Comparison of ENCODE assay signal across 24 cellular contexts in the genomic region with DNA sequence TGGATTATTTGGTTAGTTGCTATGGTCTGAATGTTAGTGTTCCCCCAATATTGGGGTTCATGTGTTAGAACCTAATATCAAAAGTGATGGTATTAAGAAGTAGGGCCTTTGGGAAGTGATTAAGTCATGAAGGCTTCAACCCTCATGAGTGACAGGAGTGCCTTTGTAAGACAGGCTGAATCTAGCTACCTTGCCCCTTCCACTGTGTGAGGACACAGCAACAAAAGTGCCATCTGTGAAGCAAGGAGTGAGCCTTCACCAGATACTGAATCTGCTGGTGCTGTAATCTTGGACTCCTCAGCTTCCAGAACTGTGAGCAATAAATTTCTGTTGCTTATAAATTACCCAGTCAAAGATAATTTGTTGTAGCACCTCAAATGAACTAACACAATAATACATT. TPM values are rescaled to one million over a fixed set of nuclear protein-coding genes. Genes with fewer than 3 reads are reported as not detected.
DNase-seq lines count a peak whose midpoint lies in the region; ATAC-seq and TF ChIP-seq lines count a peak whose summit lies in the region.
"Had no signal": no experiment of that assay in that cellular context is flagged by ENCODE, and none has a peak within 500 bp of the region (broad histone marks: within the 10 kb centered on the region; RNA-seq: fewer than 3 reads in every experiment).

No MANE protein-coding gene starts in this region.

- no peaks in the 10 kb centered on the region for H3K27me3 ChIP-seq in DND-41 (ENCODE audit: insufficient read depth, low read length, poor library complexity)

- ATAC-seq in DND-41 (ENCODE audit: insufficient read depth, low read depth) (no peak), GM19455 (IDR thresholded peaks at IDR 0.05; ENCODE audit: unreplicated experiment) (no peak)
- ATAC-seq in activated T-helper 17 cell treated with anti-CD3 and anti-CD28 coated beads, Interleukin-2, amount 50 U/mL, for 72 hours (replicated peaks), result no peak
- ATAC-seq in stimulated activated effector memory CD8-positive, alpha-beta T cell treated with anti-CD3 and anti-CD28 coated beads, Interleukin-12 subunit alpha, Interleukin-12 subunit beta, amount 100 ng/mL, for 72 hours, result no peak
- ATAC-seq: heart right ventricle, mucosa of descending colon, right cardiac atrium, T-helper 17 cell had no signal

- H3K9me3 ChIP-seq in DND-41 (ENCODE audit: insufficient read depth, low read length, severe bottlenecking), result peaks cover 9% of the 10 kb centered on the region

- H3K9ac ChIP-seq in DND-41 (ENCODE audit: low read depth, low read length), result no peak overlapping the region
- H3K9ac ChIP-seq: KMS-11, neural progenitor cell, parathyroid adenoma had no signal

- no peak overlapping the region for H3K27ac ChIP-seq in DND-41 (ENCODE audit: low read length)
- H3K27ac ChIP-seq: esophagus muscularis mucosa, heart right ventricle, KMS-11, neural progenitor cell, parathyroid adenoma had no signal

- peaks cover 16% of the 10 kb centered on the region for H3K36me3 ChIP-seq in DND-41 (ENCODE audit: insufficient read depth, low read length)
- H3K36me3 ChIP-seq: esophagus muscularis mucosa, heart right ventricle, neural progenitor cell had no signal

- intact Hi-C loops in activated naive CD4-positive, alpha-beta T cell treated with anti-CD3 and anti-CD28 coated beads for 36 hours (cut with micrococcal nuclease), result loop anchor here (10.0 kb wide), 1 partner anchor 1497 kb away; a partner anchor contains a TSS

- H3K4me3 Mint-ChIP-seq in activated naive CD4-positive, alpha-beta T cell treated with anti-CD3 and anti-CD28 coated beads for 36 hours, result peak overlapping the region; percentile 90
- H3K4me3 Mint-ChIP-seq in activated T-helper 17 cell treated with anti-CD3 and anti-CD28 coated beads, Interleukin-2, amount 50 U/mL, for 72 hours, result peak overlapping the region; percentile 96
- H3K4me3 Mint-ChIP-seq in stimulated activated effector memory CD8-positive, alpha-beta T cell treated with anti-CD3 and anti-CD28 coated beads, Interleukin-12 subunit alpha, Interleukin-12 subunit beta, amount 100 ng/mL, for 72 hours, result peak overlapping the region; percentile 97
- H3K4me3 Mint-ChIP-seq: endodermal cell, neural progenitor cell had no signal

- H3K4me3 ChIP-seq in DND-41 (ENCODE audit: low read depth in 1 of 2, low read length in 2 of 2), result no peak overlapping the region
- H3K4me3 ChIP-seq in foreskin fibroblast (ENCODE audit: low read depth in 1 of 2, low read length in 2 of 2), result no peak overlapping the region
- H3K4me3 ChIP-seq: esophagus muscularis mucosa, heart right ventricle, lung, mucosa of descending colon, neural progenitor cell had no signal

- DNase-seq in activated naive CD4-positive, alpha-beta T cell treated with anti-CD3 and anti-CD28 coated beads for 36 hours, result peak; percentile 17
- DNase-seq in activated naive CD4-positive, alpha-beta T cell treated with anti-CD3 and anti-CD28 coated beads, Interleukin-2, amount 50 U/mL, for 16 hours, result no peak
- DNase-seq in DND-41 (no peak), foreskin fibroblast (no peak), hepatic stellate cell (ENCODE audit: low spot score) (no peak)
- DNase-seq in stimulated activated effector memory CD8-positive, alpha-beta T cell treated with anti-CD3 and anti-CD28 coated beads, Interleukin-12 subunit alpha, Interleukin-12 subunit beta, amount 100 ng/mL, for 72 hours (ENCODE audit: low spot score in 2 of 2), result no peak
- DNase-seq: activated CD8-positive, alpha-beta memory T cell treated with anti-CD3 and anti-CD28 coated beads, Interleukin-2, amount 50 U/mL, for 48 hours; activated naive CD4-positive, alpha-beta T cell treated with Interleukin-2 at 50 U/mL for 16 hours; C1 segment of cervical spinal cord; cortex of kidney; endodermal cell; foreskin melanocyte; heart right ventricle; mucosa of descending colon; OCI-M1; right cardiac atrium; T-helper 17 cell had no signal

- TF ChIP-seq CTCF in DND-41 (IDR thresholded peaks at IDR 0.05; ENCODE audit: borderline replicate concordance, extremely low read depth, low read length, poor library complexity, severe bottlenecking) (no peak), foreskin fibroblast (IDR thresholded peaks at IDR 0.05; ENCODE audit: low read depth, low read length) (no peak)

- H2AFZ ChIP-seq in DND-41 (ENCODE audit: low read depth, low read length), result no peak overlapping the region
- H2AFZ ChIP-seq: neural progenitor cell, parathyroid adenoma had no signal

- peaks cover 36% of the 10 kb centered on the region for H3K4me1 ChIP-seq in DND-41 (ENCODE audit: insufficient read depth, low read length)
- H3K4me1 ChIP-seq: parathyroid adenoma had no signal

- H3K27ac Mint-ChIP-seq in activated naive CD4-positive, alpha-beta T cell treated with anti-CD3 and anti-CD28 coated beads for 36 hours, result peak overlapping the region; percentile 92
- peak overlapping the region; percentile 99 for H3K27ac Mint-ChIP-seq in activated T-helper 17 cell treated with anti-CD3 and anti-CD28 coated beads, Interleukin-2, amount 50 U/mL, for 72 hours
- H3K27ac Mint-ChIP-seq in stimulated activated effector memory CD8-positive, alpha-beta T cell treated with anti-CD3 and anti-CD28 coated beads, Interleukin-12 subunit alpha, Interleukin-12 subunit beta, amount 100 ng/mL, for 72 hours, result peak overlapping the region; percentile 98
- H3K27ac Mint-ChIP-seq: endodermal cell, neural progenitor cell had no signal

- CTCF ChIA-PET in activated naive CD4-positive, alpha-beta T cell treated with anti-CD3 and anti-CD28 coated beads for 36 hours (lab: Charles Lee), result no interaction called here

- 0 out of 2 replicates have a peak overlapping the region, but pooled peaks have one; percentile 90 for H3K4me2 ChIP-seq in DND-41 (ENCODE audit: insufficient read depth, low read length)
- H3K4me2 ChIP-seq: KMS-11, neural progenitor cell had no signal

- no peaks in the 10 kb centered on the region for H3K27me3 Mint-ChIP-seq in activated naive CD4-positive, alpha-beta T cell treated with anti-CD3 and anti-CD28 coated beads for 36 hours (ENCODE audit: low read depth)
- H3K27me3 Mint-ChIP-seq in activated T-helper 17 cell treated with anti-CD3 and anti-CD28 coated beads, Interleukin-2, amount 50 U/mL, for 72 hours, result no peaks in the 10 kb centered on the region
- H3K27me3 Mint-ChIP-seq: T-helper 17 cell had no signal

- peaks cover 46% of the 10 kb centered on the region for H3K4me1 Mint-ChIP-seq in activated naive CD4-positive, alpha-beta T cell treated with anti-CD3 and anti-CD28 coated beads for 36 hours (ENCODE audit: low read depth)
- peaks cover 18% of the 10 kb centered on the region for H3K4me1 Mint-ChIP-seq in activated T-helper 17 cell treated with anti-CD3 and anti-CD28 coated beads, Interleukin-2, amount 50 U/mL, for 72 hours
- peaks cover 37% of the 10 kb centered on the region for H3K4me1 Mint-ChIP-seq in stimulated activated effector memory CD8-positive, alpha-beta T cell treated with anti-CD3 and anti-CD28 coated beads, Interleukin-12 subunit alpha, Interleukin-12 subunit beta, amount 100 ng/mL, for 72 hours

- H3K79me2 ChIP-seq in DND-41 (ENCODE audit: insufficient read depth, low read length), result peaks cover 54% of the 10 kb centered on the region
- H3K79me2 ChIP-seq: parathyroid adenoma had no signal

- peaks cover 8% of the 10 kb centered on the region for H3K9me3 Mint-ChIP-seq in activated naive CD4-positive, alpha-beta T cell treated with anti-CD3 and anti-CD28 coated beads for 36 hours
- peaks cover 5% of the 10 kb centered on the region for H3K9me3 Mint-ChIP-seq in activated T-helper 17 cell treated with anti-CD3 and anti-CD28 coated beads, Interleukin-2, amount 50 U/mL, for 72 hours
- peaks cover 4% of the 10 kb centered on the region for H3K9me3 Mint-ChIP-seq in stimulated activated effector memory CD8-positive, alpha-beta T cell treated with anti-CD3 and anti-CD28 coated beads, Interleukin-12 subunit alpha, Interleukin-12 subunit beta, amount 100 ng/mL, for 72 hours

- H4K20me1 ChIP-seq in DND-41 (ENCODE audit: insufficient read depth, low read length), result peaks cover 4% of the 10 kb centered on the region; the same call in 1 of the 2 replicates

- H3K36me3 Mint-ChIP-seq in activated naive CD4-positive, alpha-beta T cell treated with anti-CD3 and anti-CD28 coated beads for 36 hours (ENCODE audit: low read depth), result peaks cover 71% of the 10 kb centered on the region
- H3K36me3 Mint-ChIP-seq in activated T-helper 17 cell treated with anti-CD3 and anti-CD28 coated beads, Interleukin-2, amount 50 U/mL, for 72 hours (ENCODE audit: low read depth), result peaks cover 89% of the 10 kb centered on the region
- peaks cover 84% of the 10 kb centered on the region for H3K36me3 Mint-ChIP-seq in stimulated activated effector memory CD8-positive, alpha-beta T cell treated with anti-CD3 and anti-CD28 coated beads, Interleukin-12 subunit alpha, Interleukin-12 subunit beta, amount 100 ng/mL, for 72 hours
- H3K36me3 Mint-ChIP-seq: neural progenitor cell had no signal

RNA-seq across cellular contexts. Expression of a gene that starts 22.6 kb away (rescaled TPM):
- 100 to 1,000 TPM; 303 to 305 TPM for total RNA-seq in activated naive CD4-positive, alpha-beta T cell treated with anti-CD3 and anti-CD28 coated beads for 36 hours
- 100 to 1,000 TPM; 414 to 494 TPM for total RNA-seq in activated T-helper 17 cell treated with anti-CD3 and anti-CD28 coated beads, Interleukin-2, amount 50 U/mL, for 72 hours
